10 cellular contexts compared by ENCODE assay signal in genomic region chr1:160836981-160837557, GRCh38.
DNase-seq lines count a peak whose midpoint lies in the region; ATAC-seq and TF ChIP-seq lines count a peak whose summit lies in the region.
"Had no signal": no experiment of that assay in that cellular context is flagged by ENCODE, and none has a peak within 500 bp of the region (broad histone marks: within the 10 kb centered on the region; RNA-seq: fewer than 3 reads in every experiment).

No MANE protein-coding gene starts in this region.

- H3K27ac Mint-ChIP-seq in T-helper 1 cell treated with Interleukin-12 subunit alpha and Interleukin-12 subunit beta and Interleukin-4 antibody, amounts not matched to agents 30 μg/mL and 1 μg/mL, for 36 hours: peak overlapping the region; percentile 84
- peak overlapping the region; percentile 63 to 94 for H3K27ac Mint-ChIP-seq in effector memory CD8-positive, alpha-beta T cell

- H3K36me3 Mint-ChIP-seq in T-helper 1 cell treated with Interleukin-12 subunit alpha and Interleukin-12 subunit beta and Interleukin-4 antibody, amounts not matched to agents 30 μg/mL and 1 μg/mL, for 36 hours (ENCODE audit: low read depth): no peaks in the 10 kb centered on the region
- H3K36me3 Mint-ChIP-seq in effector memory CD8-positive, alpha-beta T cell (ENCODE audit: insufficient read depth): peaks cover 47% of the 10 kb centered on the region

- ATAC-seq in effector memory CD8-positive, alpha-beta T cell (replicated peaks): no peak

- TF ChIP-seq POLR2A in NB4 (IDR thresholded peaks at IDR 0.05; ENCODE audit: extremely low read depth, insufficient read length): no peak

- no peak overlapping the region for H3K4me3 Mint-ChIP-seq in T-helper 1 cell treated with Interleukin-12 subunit alpha and Interleukin-12 subunit beta and Interleukin-4 antibody, amounts not matched to agents 30 μg/mL and 1 μg/mL, for 36 hours
- peak overlapping the region; percentile 71 to 73 for H3K4me3 Mint-ChIP-seq in effector memory CD8-positive, alpha-beta T cell

- H3K27me3 ChIP-seq in brain microvascular endothelial cell (replicated peaks): no peaks in the 10 kb centered on the region
- H3K27me3 ChIP-seq: suprapubic skin had no signal

- H3K27me3 Mint-ChIP-seq in T-helper 1 cell treated with Interleukin-12 subunit alpha and Interleukin-12 subunit beta and Interleukin-4 antibody, amounts not matched to agents 30 μg/mL and 1 μg/mL, for 36 hours (ENCODE audit: low read depth): no peaks in the 10 kb centered on the region
- H3K27me3 Mint-ChIP-seq in effector memory CD8-positive, alpha-beta T cell: no peaks in the 10 kb centered on the region

- H3K27ac ChIP-seq in brain microvascular endothelial cell: no peak overlapping the region
- H3K27ac ChIP-seq: 22Rv1, suprapubic skin had no signal

- H3K9me3 Mint-ChIP-seq in T-helper 1 cell treated with Interleukin-12 subunit alpha and Interleukin-12 subunit beta and Interleukin-4 antibody, amounts not matched to agents 30 μg/mL and 1 μg/mL, for 36 hours: no peaks in the 10 kb centered on the region
- H3K9me3 Mint-ChIP-seq in effector memory CD8-positive, alpha-beta T cell: no peaks in the 10 kb centered on the region

- H3K4me3 ChIP-seq in NB4 (ENCODE audit: low read depth, low read length) (no peak overlapping the region), retinal pigment epithelial cell (ENCODE audit: low read length) (no peak overlapping the region), brain microvascular endothelial cell (ENCODE audit: low read depth, low read length) (no peak overlapping the region)
- H3K4me3 ChIP-seq: suprapubic skin had no signal

- peaks cover 42% of the 10 kb centered on the region for H3K4me1 Mint-ChIP-seq in T-helper 1 cell treated with Interleukin-12 subunit alpha and Interleukin-12 subunit beta and Interleukin-4 antibody, amounts not matched to agents 30 μg/mL and 1 μg/mL, for 36 hours (ENCODE audit: low read depth)
- peaks cover 62 to 79% of the 10 kb centered on the region in 2 donors for H3K4me1 Mint-ChIP-seq in effector memory CD8-positive, alpha-beta T cell (ENCODE audit: low read depth in 2 of 2)

- TF ChIP-seq CTCF in NB4 (IDR thresholded peaks at IDR 0.05; ENCODE audit: low read depth, low read length) (no peak), retinal pigment epithelial cell (conservative IDR thresholded peaks at IDR 0.05; ENCODE audit: low read depth, low read length) (no peak), brain microvascular endothelial cell (IDR thresholded peaks at IDR 0.05; ENCODE audit: low read depth, low read length, missing control alignments) (no peak)

- DNase-seq in T-helper 1 cell (no peak), NB4 (ENCODE audit: low read depth) (peak; percentile 23), retinal pigment epithelial cell (ENCODE audit: low read depth) (peak; percentile 16), brain microvascular endothelial cell (no peak), SIG-M5 treated with dmso at 0.1 percent for 504 hours (lab: John Stamatoyannopoulos, UW; ENCODE audit: unreplicated experiment) (no peak), hepatic stellate cell (ENCODE audit: low spot score) (no peak)
- no peak for DNase-seq in effector memory CD8-positive, alpha-beta T cell

- in situ Hi-C loops in brain microvascular endothelial cell (cut with HindIII; ENCODE audit: low pct_ligation_motif_present, low sequenced_read_pairs): no loop called here

- H3K36me3 ChIP-seq in brain microvascular endothelial cell (replicated peaks): no peaks in the 10 kb centered on the region
- H3K36me3 ChIP-seq: suprapubic skin had no signal

Comparison
In these comparisons a context has a peak if more than half of its experiments do, and no peak if none do; other contexts are left out.
1. DNase-seq: peak in NB4 (single experiment) and retinal pigment epithelial cell (single experiment); none in T-helper 1 cell (0 of 5), effector memory CD8-positive, alpha-beta T cell (0 of 3), brain microvascular endothelial cell (single experiment), SIG-M5 treated with dmso at 0.1 percent for 504 hours (single experiment) and hepatic stellate cell (single experiment).